Comparison of ENCODE assay signal across 19 cellular contexts in the genomic region with DNA sequence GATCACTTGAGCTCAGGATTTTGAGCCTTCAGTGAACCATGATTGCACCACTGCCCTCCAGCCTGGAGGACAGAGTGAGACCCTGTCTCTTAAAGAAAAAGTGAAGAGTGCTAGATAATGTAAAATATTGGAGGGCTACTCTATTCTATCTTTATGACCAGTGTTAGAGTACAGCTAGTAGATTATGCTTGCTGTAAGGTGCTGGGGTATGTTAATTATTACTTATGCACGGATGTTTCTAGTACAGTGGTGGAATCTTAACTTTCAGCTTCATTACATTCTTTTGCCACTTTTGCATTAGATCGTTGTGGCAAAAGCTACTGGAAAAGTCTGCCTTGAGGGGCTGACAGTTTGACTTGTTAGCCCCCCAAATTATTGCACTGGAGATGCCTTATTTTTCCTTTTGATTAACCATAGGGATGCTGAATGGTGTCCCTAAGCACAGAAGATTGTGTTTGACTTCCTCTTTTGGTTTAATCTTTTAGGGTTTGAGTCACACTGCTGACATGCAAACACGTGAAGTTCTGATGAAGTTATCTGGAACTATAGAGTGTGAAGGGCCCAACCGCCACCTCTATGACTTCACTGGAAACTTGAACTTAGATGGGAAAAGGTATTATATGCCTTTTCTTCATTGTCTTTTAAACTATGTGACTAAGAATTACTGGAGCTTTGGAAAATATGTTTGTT.
DNase-seq lines count a peak whose midpoint lies in the region; ATAC-seq and TF ChIP-seq lines count a peak whose summit lies in the region.
"Had no signal": no experiment of that assay in that cellular context is flagged by ENCODE, and none has a peak within 500 bp of the region (broad histone marks: within the 10 kb centered on the region; RNA-seq: fewer than 3 reads in every experiment).

No MANE protein-coding gene starts in this region.

- DNase-seq in epithelial cell of proximal tubule (ENCODE audit: low read depth) (peak; percentile 2), nephron progenitor cell (no peak)
- no peak for DNase-seq in activated CD8-positive, alpha-beta T cell treated with anti-CD3 and anti-CD28 coated beads, Interleukin-2, amount 10 ng/mL, durations not matched to agents 7 days and 5 days
- no peak for DNase-seq in effector CD4-positive, alpha-beta T cell
- DNase-seq: activated effector memory CD4-positive, alpha-beta T cell treated with Interleukin-2 at 50 U/mL for 16 hours; effector memory CD8-positive, alpha-beta T cell; H7; naive thymus-derived CD8-positive, alpha-beta T cell; NCI-H1694 treated with DMSO at 0.1 percent for 48 hours; ovary; right lobe of liver; T-helper 17 cell; WERI-Rb-1 had no signal

- POLR2A ChIA-PET in activated CD8-positive, alpha-beta T cell treated with anti-CD3 and anti-CD28 coated beads, Interleukin-2, amount 10 ng/mL, durations not matched to agents 7 days and 5 days (lab: Charles Lee): no interaction called here

- no peak overlapping the region for H3K27ac Mint-ChIP-seq in activated CD8-positive, alpha-beta T cell treated with anti-CD3 and anti-CD28 coated beads, Interleukin-2, amount 10 ng/mL, durations not matched to agents 7 days and 5 days
- H3K27ac Mint-ChIP-seq in nephron progenitor cell: no peak overlapping the region
- H3K27ac Mint-ChIP-seq: brain; effector memory CD8-positive, alpha-beta T cell; IgD-negative memory B cell; naive thymus-derived CD8-positive, alpha-beta T cell; T-helper 17 cell had no signal

- no peak overlapping the region for H3K4me3 Mint-ChIP-seq in activated CD8-positive, alpha-beta T cell treated with anti-CD3 and anti-CD28 coated beads, Interleukin-2, amount 10 ng/mL, durations not matched to agents 7 days and 5 days
- H3K4me3 Mint-ChIP-seq in nephron progenitor cell: no peak overlapping the region
- H3K4me3 Mint-ChIP-seq: brain; effector memory CD8-positive, alpha-beta T cell; IgD-negative memory B cell; naive thymus-derived CD8-positive, alpha-beta T cell; T-helper 17 cell had no signal

- H3K9me3 Mint-ChIP-seq in activated CD8-positive, alpha-beta T cell treated with anti-CD3 and anti-CD28 coated beads, Interleukin-2, amount 10 ng/mL, durations not matched to agents 7 days and 5 days (ENCODE audit: insufficient read depth): no peaks in the 10 kb centered on the region
- H3K9me3 Mint-ChIP-seq in nephron progenitor cell: no peaks in the 10 kb centered on the region
- H3K9me3 Mint-ChIP-seq: brain had no signal

- CTCF ChIA-PET in activated CD8-positive, alpha-beta T cell treated with anti-CD3 and anti-CD28 coated beads, Interleukin-2, amount 10 ng/mL, durations not matched to agents 7 days and 5 days (lab: Charles Lee): no interaction called here

- no peaks in the 10 kb centered on the region for H3K36me3 Mint-ChIP-seq in activated CD8-positive, alpha-beta T cell treated with anti-CD3 and anti-CD28 coated beads, Interleukin-2, amount 10 ng/mL, durations not matched to agents 7 days and 5 days (ENCODE audit: low read depth)
- no peaks in the 10 kb centered on the region for H3K36me3 Mint-ChIP-seq in nephron progenitor cell (ENCODE audit: low read depth)
- H3K36me3 Mint-ChIP-seq: IgD-negative memory B cell had no signal

- TF ChIP-seq POLR2A in GM18505 (IDR thresholded peaks at IDR 0.05; ENCODE audit: borderline replicate concordance, extremely low read depth, insufficient read depth, insufficient read length): no peak

- H3K4me3 ChIP-seq in epithelial cell of proximal tubule (ENCODE audit: low read depth, low read length): no peak overlapping the region
- H3K4me3 ChIP-seq: ovary, right lobe of liver had no signal

- peak; percentile 71 for ATAC-seq in GM18505 (IDR thresholded peaks at IDR 0.05; ENCODE audit: unreplicated experiment)
- ATAC-seq in GM19395 (IDR thresholded peaks at IDR 0.05; ENCODE audit: unreplicated experiment): peak; percentile 86
- ATAC-seq in HG03342 (IDR thresholded peaks at IDR 0.05; ENCODE audit: unreplicated experiment): peak; percentile 66
- no peak for ATAC-seq in HG02884 (IDR thresholded peaks at IDR 0.05; ENCODE audit: unreplicated experiment)
- no peak for ATAC-seq in activated CD8-positive, alpha-beta T cell treated with anti-CD3 and anti-CD28 coated beads, Interleukin-2, amount 10 ng/mL, durations not matched to agents 7 days and 5 days
- ATAC-seq: effector memory CD8-positive, alpha-beta T cell; naive thymus-derived CD8-positive, alpha-beta T cell; right lobe of liver; T-helper 17 cell had no signal

- peaks cover 9% of the 10 kb centered on the region for H3K27me3 Mint-ChIP-seq in activated CD8-positive, alpha-beta T cell treated with anti-CD3 and anti-CD28 coated beads, Interleukin-2, amount 10 ng/mL, durations not matched to agents 7 days and 5 days (ENCODE audit: low read depth)
- H3K27me3 Mint-ChIP-seq in nephron progenitor cell (ENCODE audit: low read depth, poor library complexity): peaks cover 4% of the 10 kb centered on the region

- H3K4me1 Mint-ChIP-seq in activated CD8-positive, alpha-beta T cell treated with anti-CD3 and anti-CD28 coated beads, Interleukin-2, amount 10 ng/mL, durations not matched to agents 7 days and 5 days (ENCODE audit: low read depth): no peaks in the 10 kb centered on the region
- H3K4me1 Mint-ChIP-seq in nephron progenitor cell: peaks cover 12% of the 10 kb centered on the region
- H3K4me1 Mint-ChIP-seq: brain; IgD-negative memory B cell; naive thymus-derived CD8-positive, alpha-beta T cell; T-helper 17 cell had no signal

- TF ChIP-seq CTCF in epithelial cell of proximal tubule (conservative IDR thresholded peaks at IDR 0.05; ENCODE audit: low read depth, low read length): no peak
- no peak for TF ChIP-seq CTCF in nephron progenitor cell (IDR thresholded peaks at IDR 0.05)

Comparison
In these comparisons a context has a peak if more than half of its experiments do, and no peak if none do; other contexts are left out.
1. ATAC-seq: peak in GM18505 (single experiment), GM19395 (single experiment) and HG03342 (single experiment); none in HG02884 (single experiment) and activated CD8-positive, alpha-beta T cell treated with anti-CD3 and anti-CD28 coated beads, Interleukin-2, amount 10 ng/mL, durations not matched to agents 7 days and 5 days (single experiment).